21 cellular contexts compared by ENCODE assay signal in genomic region chr10:27709304-27709703, GRCh38. TPM values are rescaled to one million over a fixed set of nuclear protein-coding genes. Genes with fewer than 3 reads are reported as not detected.
"Had no signal": no experiment of that assay in that cellular context is flagged by ENCODE, and none has a peak within 500 bp of the region (broad histone marks: within the 10 kb centered on the region; RNA-seq: fewer than 3 reads in every experiment).

No MANE protein-coding gene starts in this region.

- H3K27ac ChIP-seq: SJCRH30 had no signal

- H3K4me3 ChIP-seq: SJCRH30 had no signal

- DNase-seq: Karpas-422, KG1, MV-4-11, NCI-H1048, NCI-H1105 treated with DMSO at 0.1 percent for 48 hours, NCI-H1417 treated with DMSO at 0.1 percent for 48 hours, NCI-H146, NCI-H1694 treated with DMSO at 0.1 percent for 48 hours, NCI-H1930, NCI-H2081, NCI-H2107, NCI-H226, NCI-H446, NCI-H510A, NCI-H524 treated with DMSO at 0.1 percent for 48 hours, NCI-H69, NCI-H774, SHP77 treated with DMSO at 0.1 percent for 48 hours, SJCRH30 had no signal

- H3K27me3 ChIP-seq: SJCRH30 had no signal

- H3K36me3 ChIP-seq: SJCRH30 had no signal

- H3K9me3 ChIP-seq: SJCRH30 had no signal

RNA-seq across cellular contexts. Expression of gene MKX, which starts 36.3 kb away (rescaled TPM):
- total RNA-seq: HT-29, MCF 10A had no signal
